Comparison of ENCODE assay signal across 1 cellular context in genomic region chr3:125000661-125001060, GRCh38.
TF ChIP-seq lines count a peak whose summit lies in the region.

No MANE protein-coding gene starts in this region.

TF ChIP-seq in HepG2, 621 proteins besides CTCF, POLR2A, EP300 and RAD21 (continued from another document):
- TF ChIP-seq, protein P1, sequence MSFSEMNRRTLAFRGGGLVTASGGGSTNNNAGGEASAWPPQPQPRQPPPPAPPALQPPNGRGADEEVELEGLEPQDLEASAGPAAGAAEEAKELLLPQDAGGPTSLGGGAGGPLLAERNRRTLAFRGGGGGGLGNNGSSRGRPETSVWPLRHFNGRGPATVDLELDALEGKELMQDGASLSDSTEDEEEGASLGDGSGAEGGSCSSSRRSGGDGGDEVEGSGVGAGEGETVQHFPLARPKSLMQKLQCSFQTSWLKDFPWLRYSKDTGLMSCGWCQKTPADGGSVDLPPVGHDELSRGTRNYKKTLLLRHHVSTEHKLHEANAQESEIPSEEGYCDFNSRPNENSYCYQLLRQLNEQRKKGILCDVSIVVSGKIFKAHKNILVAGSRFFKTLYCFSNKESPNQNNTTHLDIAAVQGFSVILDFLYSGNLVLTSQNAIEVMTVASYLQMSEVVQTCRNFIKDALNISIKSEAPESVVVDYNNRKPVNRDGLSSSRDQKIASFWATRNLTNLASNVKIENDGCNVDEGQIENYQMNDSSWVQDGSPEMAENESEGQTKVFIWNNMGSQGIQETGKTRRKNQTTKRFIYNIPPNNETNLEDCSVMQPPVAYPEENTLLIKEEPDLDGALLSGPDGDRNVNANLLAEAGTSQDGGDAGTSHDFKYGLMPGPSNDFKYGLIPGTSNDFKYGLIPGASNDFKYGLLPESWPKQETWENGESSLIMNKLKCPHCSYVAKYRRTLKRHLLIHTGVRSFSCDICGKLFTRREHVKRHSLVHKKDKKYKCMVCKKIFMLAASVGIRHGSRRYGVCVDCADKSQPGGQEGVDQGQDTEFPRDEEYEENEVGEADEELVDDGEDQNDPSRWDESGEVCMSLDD (CRISPR knock-in tag; IDR thresholded peaks at IDR 0.05; ENCODE audit: borderline replicate concordance): no peak
- TF ChIP-seq U2AF2 (IDR thresholded peaks at IDR 0.05; ENCODE audit: low read depth, low read length): no peak
- no peak for TF ChIP-seq SIN3A (IDR thresholded peaks at IDR 0.05; ENCODE audit: borderline replicate concordance, low read depth, low read length)
- TF ChIP-seq ZNF160 (CRISPR knock-in tag; IDR thresholded peaks at IDR 0.05): no peak
- no peak for TF ChIP-seq HDAC2 (CRISPR knock-in tag; IDR thresholded peaks at IDR 0.05)
- no peak for TF ChIP-seq ZNF292 (CRISPR knock-in tag; IDR thresholded peaks at IDR 0.05; ENCODE audit: borderline replicate concordance, low read depth)
- no peak for TF ChIP-seq GATA4 (IDR thresholded peaks at IDR 0.05; ENCODE audit: borderline replicate concordance, low read depth)
- no peak for TF ChIP-seq RORA (CRISPR knock-in tag; IDR thresholded peaks at IDR 0.05)
- no peak for TF ChIP-seq FOSL2 (CRISPR knock-in tag; IDR thresholded peaks at IDR 0.05)
- TF ChIP-seq PLRG1 (conservative IDR thresholded peaks at IDR 0.05): no peak
TF ChIP-seq in HepG2: peak in this region for 0.
